In genomic region chr7:75639071-75639892, GRCh38 we compare ENCODE assay signal across 8 cellular contexts.
DNase-seq lines count a peak whose midpoint lies in the region; FAIRE-seq and TF ChIP-seq lines count a peak whose summit lies in the region.

No MANE protein-coding gene starts in this region.

- peaks cover 7% of the 10 kb centered on the region for H4K20me1 ChIP-seq in astrocyte (ENCODE audit: insufficient read depth, low read length)

- H3K4me1 Mint-ChIP-seq in astrocyte (ENCODE audit: low read depth, unreplicated experiment) = no peaks in the 10 kb centered on the region

- peak overlapping the region; percentile 96 for H2AFZ ChIP-seq in astrocyte (ENCODE audit: low read depth, low read length)

- DNase-seq in Ammon's horn (ENCODE audit: low spot score) (peak; percentile 45), HCEC 1CT (peak; percentile 29), SK-N-DZ (ENCODE audit: low spot score) (peak; percentile 30), astrocyte (ENCODE audit: low read depth) (peak; percentile 24), iPS DF 6.9 (ENCODE audit: low read depth, low spot score) (peak; percentile 61), retinal pigment epithelial cell (ENCODE audit: low read depth) (no peak), GOT3 (lab: John Stamatoyannopoulos, UW) (no peak), foreskin melanocyte (no peak)

- no CpG with 5 or more reads among the region's 77 CpGs for WGBS in iPS DF 6.9 (ENCODE audit: insufficient coverage, insufficient read length)

- peak overlapping the region; percentile 99 for H3K4me2 ChIP-seq in astrocyte (ENCODE audit: low read length)

- H3K4me3 ChIP-seq in astrocyte (ENCODE audit: insufficient read depth, low read depth, low read length) (peak overlapping the region; percentile 66), iPS DF 6.9 (ENCODE audit: low read length) (peak overlapping the region; percentile 74; the same call in 1 of the 2 replicates), retinal pigment epithelial cell (ENCODE audit: low read length) (peak overlapping the region; percentile 63)

- H3K36me3 Mint-ChIP-seq in astrocyte (ENCODE audit: low read depth, unreplicated experiment) = no peaks in the 10 kb centered on the region

- H3K27ac Mint-ChIP-seq in astrocyte (ENCODE audit: unreplicated experiment) = peak overlapping the region; percentile 63

- peak overlapping the region; percentile 86 for H3K4me3 Mint-ChIP-seq in astrocyte (ENCODE audit: unreplicated experiment)

- H3K36me3 ChIP-seq in astrocyte (ENCODE audit: insufficient read depth, low read length) = no peaks in the 10 kb centered on the region
- H3K36me3 ChIP-seq in iPS DF 6.9 (ENCODE audit: control insufficient read depth, insufficient read depth, low read length) = no peaks in the 10 kb centered on the region

- H3K4me1 ChIP-seq in astrocyte (ENCODE audit: insufficient read depth, low read length) = peaks cover 14% of the 10 kb centered on the region
- H3K4me1 ChIP-seq in iPS DF 6.9 (ENCODE audit: control insufficient read depth, insufficient read depth, low read length) = peaks cover 3% of the 10 kb centered on the region; the same call in 1 of the 2 replicates

- peaks cover 15% of the 10 kb centered on the region for H3K79me2 ChIP-seq in astrocyte (ENCODE audit: insufficient read depth, low read length)

- H3K27me3 ChIP-seq in astrocyte (ENCODE audit: insufficient read depth, low read length) (no peaks in the 10 kb centered on the region), iPS DF 6.9 (ENCODE audit: control insufficient read depth, insufficient read depth, low read length) (no peaks in the 10 kb centered on the region)

- H3K27ac ChIP-seq in astrocyte (ENCODE audit: low read depth, low read length) = no peak overlapping the region
- H3K27ac ChIP-seq in iPS DF 6.9 (ENCODE audit: low read length) = peak overlapping the region; percentile 60

- TF ChIP-seq CTCF in astrocyte (IDR thresholded peaks at IDR 0.05; ENCODE audit: insufficient read depth, low read depth, low read length) (no peak), retinal pigment epithelial cell (conservative IDR thresholded peaks at IDR 0.05; ENCODE audit: low read depth, low read length) (no peak)

- no peaks in the 10 kb centered on the region for H3K9me3 Mint-ChIP-seq in astrocyte (ENCODE audit: unreplicated experiment)

- peak overlapping the region; percentile 81 for H3K9ac ChIP-seq in astrocyte (ENCODE audit: low read length)

- H3K27me3 Mint-ChIP-seq in astrocyte (ENCODE audit: low read depth, unreplicated experiment) = peaks cover 5% of the 10 kb centered on the region

- FAIRE-seq in astrocyte (lab: Jason Lieb, UNC) = no peak

- H3K9me3 ChIP-seq in astrocyte (ENCODE audit: insufficient read depth, low read depth, low read length) = no peaks in the 10 kb centered on the region
- H3K9me3 ChIP-seq in iPS DF 6.9 (ENCODE audit: control insufficient read depth, insufficient read depth, low read length) = no peaks in the 10 kb centered on the region

Comparison
In these comparisons a context has a peak if more than half of its experiments do, and no peak if none do; other contexts are left out.
1. DNase-seq: peak in Ammon's horn (single experiment), HCEC 1CT (single experiment), SK-N-DZ (single experiment), astrocyte (single experiment) and iPS DF 6.9 (single experiment); none in retinal pigment epithelial cell (single experiment), GOT3 (single experiment) and foreskin melanocyte (single experiment).
2. Peak in every context shown above with its lines, with median percentiles within 50 percentile points of each other: H3K4me3 ChIP-seq.